ENCODE assay signal across 1 cellular context in the genomic region with DNA sequence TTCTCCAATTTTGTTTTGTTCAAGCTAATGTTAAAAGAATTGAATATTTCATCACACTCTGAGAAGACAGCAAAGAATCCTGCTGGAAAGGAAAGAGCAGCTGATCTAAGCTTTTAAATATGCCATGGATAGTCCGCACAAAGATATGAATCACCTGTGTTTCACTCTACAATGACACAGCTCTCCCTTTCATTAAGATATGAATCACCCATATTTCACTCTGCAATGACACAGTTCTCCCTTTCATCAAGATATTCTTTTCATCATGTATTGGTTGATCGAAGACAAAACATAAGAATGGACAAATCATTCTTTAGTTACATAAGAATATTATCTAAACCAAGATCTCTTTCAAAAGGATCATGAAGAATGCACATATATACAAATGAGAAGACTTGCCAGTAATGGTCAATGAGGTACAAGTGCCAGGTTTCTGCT.
A peak's percentile ranks its signal among the peaks of the same experiment; 100 is the strongest.
TF ChIP-seq lines count a peak whose summit lies in the region.

No MANE protein-coding gene starts in this region.

TF ChIP-seq in HCT116, 20 proteins besides CTCF, POLR2A, EP300 and RAD21 (continued from another document):
- TF ChIP-seq, protein P1, sequence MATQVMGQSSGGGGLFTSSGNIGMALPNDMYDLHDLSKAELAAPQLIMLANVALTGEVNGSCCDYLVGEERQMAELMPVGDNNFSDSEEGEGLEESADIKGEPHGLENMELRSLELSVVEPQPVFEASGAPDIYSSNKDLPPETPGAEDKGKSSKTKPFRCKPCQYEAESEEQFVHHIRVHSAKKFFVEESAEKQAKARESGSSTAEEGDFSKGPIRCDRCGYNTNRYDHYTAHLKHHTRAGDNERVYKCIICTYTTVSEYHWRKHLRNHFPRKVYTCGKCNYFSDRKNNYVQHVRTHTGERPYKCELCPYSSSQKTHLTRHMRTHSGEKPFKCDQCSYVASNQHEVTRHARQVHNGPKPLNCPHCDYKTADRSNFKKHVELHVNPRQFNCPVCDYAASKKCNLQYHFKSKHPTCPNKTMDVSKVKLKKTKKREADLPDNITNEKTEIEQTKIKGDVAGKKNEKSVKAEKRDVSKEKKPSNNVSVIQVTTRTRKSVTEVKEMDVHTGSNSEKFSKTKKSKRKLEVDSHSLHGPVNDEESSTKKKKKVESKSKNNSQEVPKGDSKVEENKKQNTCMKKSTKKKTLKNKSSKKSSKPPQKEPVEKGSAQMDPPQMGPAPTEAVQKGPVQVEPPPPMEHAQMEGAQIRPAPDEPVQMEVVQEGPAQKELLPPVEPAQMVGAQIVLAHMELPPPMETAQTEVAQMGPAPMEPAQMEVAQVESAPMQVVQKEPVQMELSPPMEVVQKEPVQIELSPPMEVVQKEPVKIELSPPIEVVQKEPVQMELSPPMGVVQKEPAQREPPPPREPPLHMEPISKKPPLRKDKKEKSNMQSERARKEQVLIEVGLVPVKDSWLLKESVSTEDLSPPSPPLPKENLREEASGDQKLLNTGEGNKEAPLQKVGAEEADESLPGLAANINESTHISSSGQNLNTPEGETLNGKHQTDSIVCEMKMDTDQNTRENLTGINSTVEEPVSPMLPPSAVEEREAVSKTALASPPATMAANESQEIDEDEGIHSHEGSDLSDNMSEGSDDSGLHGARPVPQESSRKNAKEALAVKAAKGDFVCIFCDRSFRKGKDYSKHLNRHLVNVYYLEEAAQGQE (IDR thresholded peaks at IDR 0.05; ENCODE audit: low read depth), result no peak
- TF ChIP-seq EZH2 (IDR thresholded peaks at IDR 0.05) (no peak), JUND (IDR thresholded peaks at IDR 0.05) (peak; percentile 100), SRF (IDR thresholded peaks at IDR 0.05; ENCODE audit: low read depth) (peak; percentile 88), YY1 (IDR thresholded peaks at IDR 0.05; ENCODE audit: extremely low read depth, insufficient replicate concordance, low read depth, low read length) (no peak), SIN3A (IDR thresholded peaks at IDR 0.05; ENCODE audit: low read depth) (peak; percentile 87), ZFX (IDR thresholded peaks at IDR 0.05) (no peak), POLR2AphosphoS5 (IDR thresholded peaks at IDR 0.05; ENCODE audit: low read depth, low read length) (peak; percentile 68; the same call in 1 of the 2 replicates), ELF1 (IDR thresholded peaks at IDR 0.05; ENCODE audit: borderline replicate concordance, low read depth) (no peak), TCF7L2 (IDR thresholded peaks at IDR 0.05; ENCODE audit: borderline replicate concordance, extremely low read depth, insufficient read depth, insufficient read length) (peak; percentile 64), ZNF274 (IDR thresholded peaks at IDR 0.05; ENCODE audit: low read depth, low read length) (no peak), CEBPB (IDR thresholded peaks at IDR 0.05; ENCODE audit: low read depth) (peak; percentile 98)
- TF ChIP-seq, protein P2, sequence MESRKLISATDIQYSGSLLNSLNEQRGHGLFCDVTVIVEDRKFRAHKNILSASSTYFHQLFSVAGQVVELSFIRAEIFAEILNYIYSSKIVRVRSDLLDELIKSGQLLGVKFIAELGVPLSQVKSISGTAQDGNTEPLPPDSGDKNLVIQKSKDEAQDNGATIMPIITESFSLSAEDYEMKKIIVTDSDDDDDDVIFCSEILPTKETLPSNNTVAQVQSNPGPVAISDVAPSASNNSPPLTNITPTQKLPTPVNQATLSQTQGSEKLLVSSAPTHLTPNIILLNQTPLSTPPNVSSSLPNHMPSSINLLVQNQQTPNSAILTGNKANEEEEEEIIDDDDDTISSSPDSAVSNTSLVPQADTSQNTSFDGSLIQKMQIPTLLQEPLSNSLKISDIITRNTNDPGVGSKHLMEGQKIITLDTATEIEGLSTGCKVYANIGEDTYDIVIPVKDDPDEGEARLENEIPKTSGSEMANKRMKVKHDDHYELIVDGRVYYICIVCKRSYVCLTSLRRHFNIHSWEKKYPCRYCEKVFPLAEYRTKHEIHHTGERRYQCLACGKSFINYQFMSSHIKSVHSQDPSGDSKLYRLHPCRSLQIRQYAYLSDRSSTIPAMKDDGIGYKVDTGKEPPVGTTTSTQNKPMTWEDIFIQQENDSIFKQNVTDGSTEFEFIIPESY (IDR thresholded peaks at IDR 0.05; ENCODE audit: extremely low read depth, insufficient replicate concordance, low read length), result peak; percentile 55
- TF ChIP-seq, protein P3, sequence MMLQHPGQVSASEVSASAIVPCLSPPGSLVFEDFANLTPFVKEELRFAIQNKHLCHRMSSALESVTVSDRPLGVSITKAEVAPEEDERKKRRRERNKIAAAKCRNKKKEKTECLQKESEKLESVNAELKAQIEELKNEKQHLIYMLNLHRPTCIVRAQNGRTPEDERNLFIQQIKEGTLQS (IDR thresholded peaks at IDR 0.05), result peak; percentile 95
